In the genomic region with DNA sequence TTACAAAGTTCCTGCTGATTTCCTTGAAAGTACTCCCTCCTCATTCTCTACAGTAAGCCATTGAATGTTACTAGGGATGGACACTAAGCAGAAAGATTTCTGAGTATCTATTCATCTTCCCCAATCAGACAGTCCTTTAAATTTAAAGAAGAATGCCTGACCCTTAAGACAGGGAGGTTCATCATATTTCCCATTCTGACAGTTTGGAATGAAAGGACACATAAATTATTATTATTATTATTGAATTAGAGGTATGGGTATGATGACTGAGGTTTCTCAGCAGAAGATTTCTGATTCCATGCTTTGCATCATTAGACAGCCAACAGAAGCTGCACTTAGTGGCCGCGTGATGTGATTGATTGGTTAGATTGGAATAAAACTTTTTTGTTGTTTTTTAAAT, we compare ENCODE assay signal across 3 cellular contexts.
TF ChIP-seq lines count a peak whose summit lies in the region.

No MANE protein-coding gene starts in this region.

TF ChIP-seq in GM23338, 12 proteins besides CTCF, POLR2A, EP300 and RAD21 (continues in another document):
- TF ChIP-seq, protein P1, sequence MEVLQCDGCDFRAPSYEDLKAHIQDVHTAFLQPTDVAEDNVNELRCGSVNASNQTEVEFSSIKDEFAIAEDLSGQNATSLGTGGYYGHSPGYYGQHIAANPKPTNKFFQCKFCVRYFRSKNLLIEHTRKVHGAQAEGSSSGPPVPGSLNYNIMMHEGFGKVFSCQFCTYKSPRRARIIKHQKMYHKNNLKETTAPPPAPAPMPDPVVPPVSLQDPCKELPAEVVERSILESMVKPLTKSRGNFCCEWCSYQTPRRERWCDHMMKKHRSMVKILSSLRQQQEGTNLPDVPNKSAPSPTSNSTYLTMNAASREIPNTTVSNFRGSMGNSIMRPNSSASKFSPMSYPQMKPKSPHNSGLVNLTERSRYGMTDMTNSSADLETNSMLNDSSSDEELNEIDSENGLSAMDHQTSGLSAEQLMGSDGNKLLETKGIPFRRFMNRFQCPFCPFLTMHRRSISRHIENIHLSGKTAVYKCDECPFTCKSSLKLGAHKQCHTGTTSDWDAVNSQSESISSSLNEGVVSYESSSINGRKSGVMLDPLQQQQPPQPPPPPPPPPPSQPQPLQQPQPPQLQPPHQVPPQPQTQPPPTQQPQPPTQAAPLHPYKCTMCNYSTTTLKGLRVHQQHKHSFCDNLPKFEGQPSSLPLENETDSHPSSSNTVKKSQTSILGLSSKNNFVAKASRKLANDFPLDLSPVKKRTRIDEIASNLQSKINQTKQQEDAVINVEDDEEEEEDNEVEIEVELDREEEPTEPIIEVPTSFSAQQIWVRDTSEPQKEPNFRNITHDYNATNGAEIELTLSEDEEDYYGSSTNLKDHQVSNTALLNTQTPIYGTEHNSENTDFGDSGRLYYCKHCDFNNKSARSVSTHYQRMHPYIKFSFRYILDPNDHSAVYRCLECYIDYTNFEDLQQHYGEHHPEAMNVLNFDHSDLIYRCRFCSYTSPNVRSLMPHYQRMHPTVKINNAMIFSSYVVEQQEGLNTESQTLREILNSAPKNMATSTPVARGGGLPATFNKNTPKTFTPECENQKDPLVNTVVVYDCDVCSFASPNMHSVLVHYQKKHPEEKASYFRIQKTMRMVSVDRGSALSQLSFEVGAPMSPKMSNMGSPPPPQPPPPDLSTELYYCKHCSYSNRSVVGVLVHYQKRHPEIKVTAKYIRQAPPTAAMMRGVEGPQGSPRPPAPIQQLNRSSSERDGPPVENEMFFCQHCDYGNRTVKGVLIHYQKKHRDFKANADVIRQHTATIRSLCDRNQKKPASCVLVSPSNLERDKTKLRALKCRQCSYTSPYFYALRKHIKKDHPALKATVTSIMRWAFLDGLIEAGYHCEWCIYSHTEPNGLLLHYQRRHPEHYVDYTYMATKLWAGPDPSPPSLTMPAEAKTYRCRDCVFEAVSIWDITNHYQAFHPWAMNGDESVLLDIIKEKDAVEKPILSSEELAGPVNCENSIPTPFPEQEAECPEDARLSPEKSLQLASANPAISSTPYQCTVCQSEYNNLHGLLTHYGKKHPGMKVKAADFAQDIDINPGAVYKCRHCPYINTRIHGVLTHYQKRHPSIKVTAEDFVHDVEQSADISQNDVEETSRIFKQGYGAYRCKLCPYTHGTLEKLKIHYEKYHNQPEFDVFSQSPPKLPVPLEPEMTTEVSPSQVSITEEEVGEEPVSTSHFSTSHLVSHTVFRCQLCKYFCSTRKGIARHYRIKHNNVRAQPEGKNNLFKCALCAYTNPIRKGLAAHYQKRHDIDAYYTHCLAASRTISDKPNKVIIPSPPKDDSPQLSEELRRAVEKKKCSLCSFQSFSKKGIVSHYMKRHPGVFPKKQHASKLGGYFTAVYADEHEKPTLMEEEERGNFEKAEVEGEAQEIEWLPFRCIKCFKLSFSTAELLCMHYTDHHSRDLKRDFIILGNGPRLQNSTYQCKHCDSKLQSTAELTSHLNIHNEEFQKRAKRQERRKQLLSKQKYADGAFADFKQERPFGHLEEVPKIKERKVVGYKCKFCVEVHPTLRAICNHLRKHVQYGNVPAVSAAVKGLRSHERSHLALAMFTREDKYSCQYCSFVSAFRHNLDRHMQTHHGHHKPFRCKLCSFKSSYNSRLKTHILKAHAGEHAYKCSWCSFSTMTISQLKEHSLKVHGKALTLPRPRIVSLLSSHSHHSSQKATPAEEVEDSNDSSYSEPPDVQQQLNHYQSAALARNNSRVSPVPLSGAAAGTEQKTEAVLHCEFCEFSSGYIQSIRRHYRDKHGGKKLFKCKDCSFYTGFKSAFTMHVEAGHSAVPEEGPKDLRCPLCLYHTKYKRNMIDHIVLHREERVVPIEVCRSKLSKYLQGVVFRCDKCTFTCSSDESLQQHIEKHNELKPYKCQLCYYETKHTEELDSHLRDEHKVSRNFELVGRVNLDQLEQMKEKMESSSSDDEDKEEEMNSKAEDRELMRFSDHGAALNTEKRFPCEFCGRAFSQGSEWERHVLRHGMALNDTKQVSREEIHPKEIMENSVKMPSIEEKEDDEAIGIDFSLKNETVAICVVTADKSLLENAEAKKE (CRISPR knock-in tag; IDR thresholded peaks at IDR 0.05), result no peak
- TF ChIP-seq, protein P2, sequence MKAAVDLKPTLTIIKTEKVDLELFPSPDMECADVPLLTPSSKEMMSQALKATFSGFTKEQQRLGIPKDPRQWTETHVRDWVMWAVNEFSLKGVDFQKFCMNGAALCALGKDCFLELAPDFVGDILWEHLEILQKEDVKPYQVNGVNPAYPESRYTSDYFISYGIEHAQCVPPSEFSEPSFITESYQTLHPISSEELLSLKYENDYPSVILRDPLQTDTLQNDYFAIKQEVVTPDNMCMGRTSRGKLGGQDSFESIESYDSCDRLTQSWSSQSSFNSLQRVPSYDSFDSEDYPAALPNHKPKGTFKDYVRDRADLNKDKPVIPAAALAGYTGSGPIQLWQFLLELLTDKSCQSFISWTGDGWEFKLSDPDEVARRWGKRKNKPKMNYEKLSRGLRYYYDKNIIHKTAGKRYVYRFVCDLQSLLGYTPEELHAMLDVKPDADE (IDR thresholded peaks at IDR 0.05), result no peak
- TF ChIP-seq JUNB (IDR thresholded peaks at IDR 0.05; ENCODE audit: unreplicated experiment), result no peak

TF ChIP-seq in SK-N-SH treated with all-trans-retinoic acid at 6 μM for 48 hours, 23 proteins besides CTCF, POLR2A, EP300 and RAD21 (continues in another document):
- TF ChIP-seq, protein P3, sequence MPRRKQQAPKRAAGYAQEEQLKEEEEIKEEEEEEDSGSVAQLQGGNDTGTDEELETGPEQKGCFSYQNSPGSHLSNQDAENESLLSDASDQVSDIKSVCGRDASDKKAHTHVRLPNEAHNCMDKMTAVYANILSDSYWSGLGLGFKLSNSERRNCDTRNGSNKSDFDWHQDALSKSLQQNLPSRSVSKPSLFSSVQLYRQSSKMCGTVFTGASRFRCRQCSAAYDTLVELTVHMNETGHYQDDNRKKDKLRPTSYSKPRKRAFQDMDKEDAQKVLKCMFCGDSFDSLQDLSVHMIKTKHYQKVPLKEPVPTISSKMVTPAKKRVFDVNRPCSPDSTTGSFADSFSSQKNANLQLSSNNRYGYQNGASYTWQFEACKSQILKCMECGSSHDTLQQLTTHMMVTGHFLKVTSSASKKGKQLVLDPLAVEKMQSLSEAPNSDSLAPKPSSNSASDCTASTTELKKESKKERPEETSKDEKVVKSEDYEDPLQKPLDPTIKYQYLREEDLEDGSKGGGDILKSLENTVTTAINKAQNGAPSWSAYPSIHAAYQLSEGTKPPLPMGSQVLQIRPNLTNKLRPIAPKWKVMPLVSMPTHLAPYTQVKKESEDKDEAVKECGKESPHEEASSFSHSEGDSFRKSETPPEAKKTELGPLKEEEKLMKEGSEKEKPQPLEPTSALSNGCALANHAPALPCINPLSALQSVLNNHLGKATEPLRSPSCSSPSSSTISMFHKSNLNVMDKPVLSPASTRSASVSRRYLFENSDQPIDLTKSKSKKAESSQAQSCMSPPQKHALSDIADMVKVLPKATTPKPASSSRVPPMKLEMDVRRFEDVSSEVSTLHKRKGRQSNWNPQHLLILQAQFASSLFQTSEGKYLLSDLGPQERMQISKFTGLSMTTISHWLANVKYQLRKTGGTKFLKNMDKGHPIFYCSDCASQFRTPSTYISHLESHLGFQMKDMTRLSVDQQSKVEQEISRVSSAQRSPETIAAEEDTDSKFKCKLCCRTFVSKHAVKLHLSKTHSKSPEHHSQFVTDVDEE (CRISPR knock-in tag; IDR thresholded peaks at IDR 0.05), result no peak
- TF ChIP-seq ISL1 (CRISPR knock-in tag; IDR thresholded peaks at IDR 0.05), result peak; percentile 77
- no peak for TF ChIP-seq SNAI2 (CRISPR knock-in tag; IDR thresholded peaks at IDR 0.05)
- no peak for TF ChIP-seq ZFP30 (CRISPR knock-in tag; IDR thresholded peaks at IDR 0.05)
- TF ChIP-seq, protein P4, sequence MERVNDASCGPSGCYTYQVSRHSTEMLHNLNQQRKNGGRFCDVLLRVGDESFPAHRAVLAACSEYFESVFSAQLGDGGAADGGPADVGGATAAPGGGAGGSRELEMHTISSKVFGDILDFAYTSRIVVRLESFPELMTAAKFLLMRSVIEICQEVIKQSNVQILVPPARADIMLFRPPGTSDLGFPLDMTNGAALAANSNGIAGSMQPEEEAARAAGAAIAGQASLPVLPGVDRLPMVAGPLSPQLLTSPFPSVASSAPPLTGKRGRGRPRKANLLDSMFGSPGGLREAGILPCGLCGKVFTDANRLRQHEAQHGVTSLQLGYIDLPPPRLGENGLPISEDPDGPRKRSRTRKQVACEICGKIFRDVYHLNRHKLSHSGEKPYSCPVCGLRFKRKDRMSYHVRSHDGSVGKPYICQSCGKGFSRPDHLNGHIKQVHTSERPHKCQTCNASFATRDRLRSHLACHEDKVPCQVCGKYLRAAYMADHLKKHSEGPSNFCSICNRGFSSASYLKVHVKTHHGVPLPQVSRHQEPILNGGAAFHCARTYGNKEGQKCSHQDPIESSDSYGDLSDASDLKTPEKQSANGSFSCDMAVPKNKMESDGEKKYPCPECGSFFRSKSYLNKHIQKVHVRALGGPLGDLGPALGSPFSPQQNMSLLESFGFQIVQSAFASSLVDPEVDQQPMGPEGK (CRISPR knock-in tag; IDR thresholded peaks at IDR 0.05; ENCODE audit: borderline replicate concordance), result peak; percentile 78; the same call in 1 of the 2 replicates
- no peak for TF ChIP-seq RARB (CRISPR knock-in tag; IDR thresholded peaks at IDR 0.05)
- no peak for TF ChIP-seq ZNF70 (CRISPR knock-in tag; IDR thresholded peaks at IDR 0.05)
- no peak for TF ChIP-seq ZNF8 (CRISPR knock-in tag; IDR thresholded peaks at IDR 0.05)
- no peak for TF ChIP-seq ESRRG (CRISPR knock-in tag; IDR thresholded peaks at IDR 0.05)
- no peak for TF ChIP-seq GLIS3 (CRISPR knock-in tag; IDR thresholded peaks at IDR 0.05)
- TF ChIP-seq PPARA (CRISPR knock-in tag; IDR thresholded peaks at IDR 0.05; ENCODE audit: borderline replicate concordance), result no peak
- TF ChIP-seq TOX (CRISPR knock-in tag; IDR thresholded peaks at IDR 0.05; ENCODE audit: borderline replicate concordance), result peak; percentile 92
- TF ChIP-seq CSDC2 (CRISPR knock-in tag; IDR thresholded peaks at IDR 0.05), result no peak

TF ChIP-seq in H1, 55 proteins besides CTCF, POLR2A, EP300 and RAD21:
- TF ChIP-seq, protein P5, sequence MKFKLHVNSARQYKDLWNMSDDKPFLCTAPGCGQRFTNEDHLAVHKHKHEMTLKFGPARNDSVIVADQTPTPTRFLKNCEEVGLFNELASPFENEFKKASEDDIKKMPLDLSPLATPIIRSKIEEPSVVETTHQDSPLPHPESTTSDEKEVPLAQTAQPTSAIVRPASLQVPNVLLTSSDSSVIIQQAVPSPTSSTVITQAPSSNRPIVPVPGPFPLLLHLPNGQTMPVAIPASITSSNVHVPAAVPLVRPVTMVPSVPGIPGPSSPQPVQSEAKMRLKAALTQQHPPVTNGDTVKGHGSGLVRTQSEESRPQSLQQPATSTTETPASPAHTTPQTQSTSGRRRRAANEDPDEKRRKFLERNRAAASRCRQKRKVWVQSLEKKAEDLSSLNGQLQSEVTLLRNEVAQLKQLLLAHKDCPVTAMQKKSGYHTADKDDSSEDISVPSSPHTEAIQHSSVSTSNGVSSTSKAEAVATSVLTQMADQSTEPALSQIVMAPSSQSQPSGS (IDR thresholded peaks at IDR 0.05; ENCODE audit: low read length), result no peak
- no peak for TF ChIP-seq YY1 (IDR thresholded peaks at IDR 0.05; ENCODE audit: low read depth, low read length)
- TF ChIP-seq BACH1 (IDR thresholded peaks at IDR 0.05; ENCODE audit: low read length), result no peak
- no peak for TF ChIP-seq RFX5 (IDR thresholded peaks at IDR 0.05; ENCODE audit: borderline replicate concordance, low read depth, low read length)
- no peak for TF ChIP-seq POU5F1 (IDR thresholded peaks at IDR 0.05; ENCODE audit: low read depth, low read length)
- TF ChIP-seq POLR2AphosphoS5 (IDR thresholded peaks at IDR 0.05; ENCODE audit: low read depth, low read length), result no peak
- TF ChIP-seq JUND (IDR thresholded peaks at IDR 0.05; ENCODE audit: low read length), result no peak
- TF ChIP-seq BCL11A (IDR thresholded peaks at IDR 0.05; ENCODE audit: low read depth in 2 of 2, low read length in 2 of 2), result no peak
